ENCODE assay signal across 2 cellular contexts in genomic region chr11:1561266-1561665, GRCh38.
TF ChIP-seq lines count a peak whose summit lies in the region.

No MANE protein-coding gene starts in this region.

TF ChIP-seq in IMR-90, 13 proteins besides CTCF, POLR2A, EP300 and RAD21:
- TF ChIP-seq ELK1 (IDR thresholded peaks at IDR 0.05; ENCODE audit: borderline replicate concordance, low read depth, low read length) (no peak), USF2 (IDR thresholded peaks at IDR 0.05; ENCODE audit: low read depth, low read length) (no peak), CHD1 (IDR thresholded peaks at IDR 0.05; ENCODE audit: low read depth, low read length) (no peak), CEBPB (IDR thresholded peaks at IDR 0.05; ENCODE audit: low read depth, low read length) (no peak), RFX5 (IDR thresholded peaks at IDR 0.05; ENCODE audit: low read depth, low read length) (no peak), SMC3 (IDR thresholded peaks at IDR 0.05; ENCODE audit: low read depth, low read length) (no peak), MXI1 (IDR thresholded peaks at IDR 0.05; ENCODE audit: borderline replicate concordance, low read depth, low read length) (no peak), NFE2L2 (IDR thresholded peaks at IDR 0.05; ENCODE audit: low read depth, low read length) (no peak), RCOR1 (IDR thresholded peaks at IDR 0.05; ENCODE audit: insufficient replicate concordance, low read length) (no peak), MAZ (IDR thresholded peaks at IDR 0.05; ENCODE audit: borderline replicate concordance, low read depth, low read length) (no peak), BHLHE40 (IDR thresholded peaks at IDR 0.05; ENCODE audit: low read depth, low read length) (no peak), MAFK (IDR thresholded peaks at IDR 0.05; ENCODE audit: low read depth, low read length) (no peak), FOS (IDR thresholded peaks at IDR 0.05; ENCODE audit: low read depth, low read length) (no peak)

TF ChIP-seq in WTC11, 78 proteins besides CTCF, POLR2A, EP300 and RAD21:
- TF ChIP-seq GTF2I (CRISPR knock-in tag; conservative IDR thresholded peaks at IDR 0.05) = no peak
- TF ChIP-seq FOXP4 (CRISPR knock-in tag; IDR thresholded peaks at IDR 0.05) = no peak
